Comparison of ENCODE assay signal across 8 cellular contexts in genomic region chr7:8177109-8177933, GRCh38.
DNase-seq lines count a peak whose midpoint lies in the region; ATAC-seq and TF ChIP-seq lines count a peak whose summit lies in the region.

No MANE protein-coding gene starts in this region.

- no peaks in the 10 kb centered on the region for H3K36me3 ChIP-seq in urinary bladder (ENCODE audit: insufficient read depth)

- intact Hi-C loops in activated CD4-positive, alpha-beta memory T cell treated with anti-CD3 and anti-CD28 coated beads for 36 hours (cut with micrococcal nuclease): loop anchor here (2.0 kb wide), 1 partner anchor 137 kb away; no protein-coding TSS in a partner anchor

- H3K27me3 Mint-ChIP-seq in stimulated activated naive CD8-positive, alpha-beta T cell treated with anti-CD3 and anti-CD28 coated beads, Interleukin-15, Interleukin-2, amounts not matched to agents 100 ng/mL and 50 ng/mL, for 24 hours: no peaks in the 10 kb centered on the region
- no peaks in the 10 kb centered on the region for H3K27me3 Mint-ChIP-seq in activated CD4-positive, alpha-beta memory T cell treated with anti-CD3 and anti-CD28 coated beads for 36 hours
- H3K27me3 Mint-ChIP-seq in type B pancreatic cell: no peaks in the 10 kb centered on the region

- peak overlapping the region; percentile 70 for H3K4me3 Mint-ChIP-seq in stimulated activated naive CD8-positive, alpha-beta T cell treated with anti-CD3 and anti-CD28 coated beads, Interleukin-15, Interleukin-2, amounts not matched to agents 100 ng/mL and 50 ng/mL, for 24 hours
- H3K4me3 Mint-ChIP-seq in activated CD4-positive, alpha-beta memory T cell treated with anti-CD3 and anti-CD28 coated beads for 36 hours: peak overlapping the region; percentile 67
- no peak overlapping the region for H3K4me3 Mint-ChIP-seq in type B pancreatic cell

- no peaks in the 10 kb centered on the region for H3K36me3 Mint-ChIP-seq in stimulated activated naive CD8-positive, alpha-beta T cell treated with anti-CD3 and anti-CD28 coated beads, Interleukin-15, Interleukin-2, amounts not matched to agents 100 ng/mL and 50 ng/mL, for 24 hours (ENCODE audit: low read depth)
- H3K36me3 Mint-ChIP-seq in activated CD4-positive, alpha-beta memory T cell treated with anti-CD3 and anti-CD28 coated beads for 36 hours: no peaks in the 10 kb centered on the region
- H3K36me3 Mint-ChIP-seq in type B pancreatic cell: no peaks in the 10 kb centered on the region

- POLR2A ChIA-PET in activated CD4-positive, alpha-beta memory T cell treated with anti-CD3 and anti-CD28 coated beads for 36 hours (lab: Charles Lee): interaction anchor here (1.0 to 1.2 kb wide), 3 partner anchors 51 to 537 kb away, joined by 3 to 5 read pairs (median 3); partner anchors contain the start of genes GLCCI1 and UMAD1

- H3K4me3 ChIP-seq in urinary bladder (ENCODE audit: low read depth, low read length): no peak overlapping the region

- WGBS in urinary bladder: 78% methylated on average over 4 of the region's 4 CpGs

- no peaks in the 10 kb centered on the region for H3K4me1 ChIP-seq in urinary bladder (ENCODE audit: insufficient read depth)

- peak overlapping the region; percentile 90 for H3K27ac Mint-ChIP-seq in stimulated activated naive CD8-positive, alpha-beta T cell treated with anti-CD3 and anti-CD28 coated beads, Interleukin-15, Interleukin-2, amounts not matched to agents 100 ng/mL and 50 ng/mL, for 24 hours
- H3K27ac Mint-ChIP-seq in activated CD4-positive, alpha-beta memory T cell treated with anti-CD3 and anti-CD28 coated beads for 36 hours: peak overlapping the region; percentile 93
- no peak overlapping the region for H3K27ac Mint-ChIP-seq in type B pancreatic cell

- peak overlapping the region; percentile 23 for H3K27ac ChIP-seq in urinary bladder (ENCODE audit: low read depth)

- ATAC-seq in stimulated activated naive CD8-positive, alpha-beta T cell treated with anti-CD3 and anti-CD28 coated beads, Interleukin-15, Interleukin-2, amounts not matched to agents 100 U/mL and 50 U/mL, for 24 hours: no peak
- peak; percentile 50 for ATAC-seq in HG03135 (IDR thresholded peaks at IDR 0.05; ENCODE audit: unreplicated experiment)

- CTCF ChIA-PET in activated CD4-positive, alpha-beta memory T cell treated with anti-CD3 and anti-CD28 coated beads for 36 hours (lab: Charles Lee): interaction anchor here (1.3 to 2.3 kb wide), 4 partner anchors 13 to 496 kb away, joined by 3 to 9 read pairs (median 6); no protein-coding TSS in a partner anchor

- TF ChIP-seq CTCF in type B pancreatic cell (conservative IDR thresholded peaks at IDR 0.05): no peak

- DNase-seq in stimulated activated naive CD8-positive, alpha-beta T cell treated with anti-CD3 and anti-CD28 coated beads, Interleukin-15, Interleukin-2, amounts not matched to agents 100 U/mL and 50 U/mL, for 24 hours: no peak
- no peak for DNase-seq in activated CD4-positive, alpha-beta memory T cell treated with anti-CD3 and anti-CD28 coated beads for 36 hours
- DNase-seq in epidermal melanocyte (ENCODE audit: insufficient read length, low spot score) (no peak), type B pancreatic cell (ENCODE audit: extremely low spot score, unreplicated experiment) (no peak), RKO (ENCODE audit: low spot score) (no peak)

- no peaks in the 10 kb centered on the region for H3K9me3 Mint-ChIP-seq in stimulated activated naive CD8-positive, alpha-beta T cell treated with anti-CD3 and anti-CD28 coated beads, Interleukin-15, Interleukin-2, amounts not matched to agents 100 ng/mL and 50 ng/mL, for 24 hours
- no peaks in the 10 kb centered on the region for H3K9me3 Mint-ChIP-seq in activated CD4-positive, alpha-beta memory T cell treated with anti-CD3 and anti-CD28 coated beads for 36 hours
- H3K9me3 Mint-ChIP-seq in type B pancreatic cell: no peaks in the 10 kb centered on the region

- H3K4me1 Mint-ChIP-seq in stimulated activated naive CD8-positive, alpha-beta T cell treated with anti-CD3 and anti-CD28 coated beads, Interleukin-15, Interleukin-2, amounts not matched to agents 100 ng/mL and 50 ng/mL, for 24 hours (ENCODE audit: low read depth): peaks cover 53% of the 10 kb centered on the region
- peaks cover 49% of the 10 kb centered on the region for H3K4me1 Mint-ChIP-seq in activated CD4-positive, alpha-beta memory T cell treated with anti-CD3 and anti-CD28 coated beads for 36 hours (ENCODE audit: low read depth)
- H3K4me1 Mint-ChIP-seq in type B pancreatic cell (ENCODE audit: unreplicated experiment): peaks cover 10% of the 10 kb centered on the region
